Comparison of ENCODE assay signal across 18 cellular contexts in the genomic region with DNA sequence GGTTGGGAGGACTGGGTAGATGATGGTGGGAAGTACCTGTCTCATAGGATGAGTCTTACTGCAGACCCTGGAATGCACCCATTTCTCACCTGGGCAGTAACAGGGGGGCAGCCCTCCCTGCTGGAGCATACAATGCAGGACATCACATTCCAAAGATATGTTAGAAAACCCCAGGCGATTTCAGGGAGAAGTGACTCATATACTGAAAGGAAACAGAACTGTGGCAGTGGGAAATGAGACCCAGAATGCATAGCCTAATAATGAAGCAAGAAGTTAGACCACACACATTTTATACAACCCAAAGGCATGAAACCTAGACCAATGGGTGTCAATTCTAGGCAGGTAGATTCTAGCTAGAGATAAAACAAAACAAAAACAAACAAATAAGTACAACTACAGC.
DNase-seq lines count a peak whose midpoint lies in the region; ATAC-seq, FAIRE-seq and TF ChIP-seq lines count a peak whose summit lies in the region.
"Had no signal": no experiment of that assay in that cellular context is flagged by ENCODE, and none has a peak within 500 bp of the region (broad histone marks: within the 10 kb centered on the region; RNA-seq: fewer than 3 reads in every experiment).

No MANE protein-coding gene starts in this region.

- FAIRE-seq in endothelial cell of umbilical vein (lab: Jason Lieb, UNC): no peak

- peaks cover 4% of the 10 kb centered on the region for H3K27me3 Mint-ChIP-seq in endodermal cell (ENCODE audit: insufficient read depth)
- H3K27me3 Mint-ChIP-seq: activated naive CD4-positive, alpha-beta T cell treated with anti-CD3 and anti-CD28 coated beads, Interleukin-2, amount 10 ng/mL, durations not matched to agents 7 days and 5 days had no signal

- no peak overlapping the region for H3K27ac ChIP-seq in PC-3 (ENCODE audit: low read length)
- no peak overlapping the region for H3K27ac ChIP-seq in endothelial cell of umbilical vein (ENCODE audit: insufficient read depth, low read depth, low read length)
- no peak overlapping the region for H3K27ac ChIP-seq in endodermal cell (ENCODE audit: low read depth, low read length)
- H3K27ac ChIP-seq: right lobe of liver had no signal

- no peaks in the 10 kb centered on the region for H3K9me1 ChIP-seq in endothelial cell of umbilical vein (replicated peaks; ENCODE audit: control insufficient read depth, extremely low read depth, insufficient read depth, low read length)

- CTCF ChIA-PET in PC-3 (lab: Charles Lee) (no interaction called here), endothelial cell of umbilical vein (lab: Charles Lee) (interaction anchor here (1.0 kb wide), 1 partner anchor 12 kb away, joined by 3 read pairs; no protein-coding TSS in a partner anchor)

- no peaks in the 10 kb centered on the region for H3K27me3 ChIP-seq in PC-3 (ENCODE audit: low read length)
- H3K27me3 ChIP-seq in endothelial cell of umbilical vein (ENCODE audit: control insufficient read depth in 2 of 2, insufficient read depth in 2 of 2, low read length in 2 of 2): no peaks in the 10 kb centered on the region
- H3K27me3 ChIP-seq in endodermal cell (ENCODE audit: control insufficient read depth, insufficient read depth, low read length, poor library complexity, severe bottlenecking): no peaks in the 10 kb centered on the region
- H3K27me3 ChIP-seq: right lobe of liver had no signal

- H3K4me1 ChIP-seq in PC-3 (ENCODE audit: insufficient read depth, low read length) (no peaks in the 10 kb centered on the region), endothelial cell of umbilical vein (ENCODE audit: control insufficient read depth, extremely low read depth, insufficient read depth, low read length) (no peaks in the 10 kb centered on the region), endodermal cell (ENCODE audit: control insufficient read depth, insufficient read depth, low read length) (peaks cover 5% of the 10 kb centered on the region)
- H3K4me1 ChIP-seq: right lobe of liver had no signal

- no peak overlapping the region for H3K4me3 ChIP-seq in PC-3 (ENCODE audit: low read length)
- no peak overlapping the region for H3K4me3 ChIP-seq in endothelial cell of umbilical vein (replicated peaks in 1 of 3; ENCODE audit: insufficient read depth in 1 of 3, low read depth in 1 of 3, low read length in 3 of 3)
- no peak overlapping the region for H3K4me3 ChIP-seq in endodermal cell (ENCODE audit: low read length)
- H3K4me3 ChIP-seq: right lobe of liver had no signal

- intact Hi-C loops in PC-3 (cut with micrococcal nuclease): no loop called here
- intact Hi-C loops in endothelial cell of umbilical vein (cut with micrococcal nuclease): no loop called here

- no peaks in the 10 kb centered on the region for H3K9me3 Mint-ChIP-seq in endodermal cell
- H3K9me3 Mint-ChIP-seq: activated naive CD4-positive, alpha-beta T cell treated with anti-CD3 and anti-CD28 coated beads, Interleukin-2, amount 10 ng/mL, durations not matched to agents 7 days and 5 days; CD4-positive, alpha-beta memory T cell; stimulated activated naive CD8-positive, alpha-beta T cell treated with anti-CD3 and anti-CD28 coated beads, Interleukin-15, Interleukin-2, amounts not matched to agents 100 ng/mL and 50 ng/mL, for 24 hours had no signal

- no peak for ATAC-seq in PC-3
- ATAC-seq: right lobe of liver had no signal

- TF ChIP-seq CTCF in PC-3 (conservative IDR thresholded peaks at IDR 0.05; ENCODE audit: low read depth, low read length) (no peak), endothelial cell of umbilical vein (IDR thresholded peaks at IDR 0.05; ENCODE audit: extremely low read depth in 1 of 2, insufficient read depth in 1 of 2, low read depth in 1 of 2, low read length in 2 of 2) (no peak), endodermal cell (conservative IDR thresholded peaks at IDR 0.05) (no peak)

- H4K20me1 ChIP-seq in PC-3 (ENCODE audit: low read length) (no peaks in the 10 kb centered on the region), endothelial cell of umbilical vein (replicated peaks; ENCODE audit: control insufficient read depth, extremely low read depth, insufficient read depth, low read length) (no peaks in the 10 kb centered on the region)

- H3K79me2 ChIP-seq in PC-3 (ENCODE audit: low read length): no peaks in the 10 kb centered on the region
- no peaks in the 10 kb centered on the region for H3K79me2 ChIP-seq in endothelial cell of umbilical vein (ENCODE audit: control insufficient read depth, insufficient read depth, low read length)

- no peaks in the 10 kb centered on the region for H3F3A ChIP-seq in PC-3 (ENCODE audit: low read length, unreplicated experiment)

- H3K27ac Mint-ChIP-seq in endodermal cell: no peak overlapping the region
- H3K27ac Mint-ChIP-seq: activated naive CD4-positive, alpha-beta T cell treated with anti-CD3 and anti-CD28 coated beads, Interleukin-2, amount 10 ng/mL, durations not matched to agents 7 days and 5 days; CD4-positive, alpha-beta memory T cell; naive B cell; stimulated activated naive CD8-positive, alpha-beta T cell treated with anti-CD3 and anti-CD28 coated beads, Interleukin-15, Interleukin-2, amounts not matched to agents 100 ng/mL and 50 ng/mL, for 24 hours had no signal

- TF ChIP-seq POLR2A in endothelial cell of umbilical vein (IDR thresholded peaks at IDR 0.05; ENCODE audit: low read depth, low read length): no peak

- DNase-seq in EL (peak; percentile 85), PC-3 (peak; percentile 54), endothelial cell of umbilical vein (ENCODE audit: low read depth, low spot score) (peak; percentile 4), non-pigmented ciliary epithelial cell (ENCODE audit: low read depth) (peak; percentile 73), NCI-H2029 (lab: John Stamatoyannopoulos, UW) (no peak), NOMO-1 treated with DMSO at 0.1 percent for 48 hours (lab: John Stamatoyannopoulos, UW; ENCODE audit: unreplicated experiment) (no peak), endodermal cell (no peak), NCI-H128 (lab: John Stamatoyannopoulos, UW; ENCODE audit: unreplicated experiment) (no peak)
- DNase-seq: activated naive CD4-positive, alpha-beta T cell treated with anti-CD3 and anti-CD28 coated beads, Interleukin-2, amount 10 ng/mL, durations not matched to agents 7 days and 5 days; CD4-positive, alpha-beta memory T cell; GF-D8; kidney glomerular epithelial cell; naive B cell; NCI-H1436 treated with DMSO at 0.1 percent for 48 hours; NCI-H524 treated with DMSO at 0.1 percent for 48 hours; right lobe of liver; Right ventricle myocardium superior had no signal

- POLR2A ChIA-PET in PC-3 (lab: Charles Lee; ENCODE audit: unreplicated experiment) (no interaction called here), endothelial cell of umbilical vein (lab: Charles Lee) (no interaction called here)

- no peaks in the 10 kb centered on the region for H3K9me2 ChIP-seq in PC-3 (replicated peaks; ENCODE audit: low read length)

- 76% methylated on average over 1 of the region's 1 CpG; no CpG with 5 or more reads in 1 of the 2 experiments for WGBS in endodermal cell (ENCODE audit: insufficient coverage in 1 of 2, insufficient read length in 1 of 2), 2 experiments

- no TSS peak for BruUV-seq in PC-3 (replicated peaks; lab: Mats Ljungman, UMichigan)
- BruUV-seq in endothelial cell of umbilical vein (replicated peaks; lab: Mats Ljungman, UMichigan): no TSS peak

- H3K36me3 ChIP-seq in PC-3 (ENCODE audit: low read depth, low read length) (no peaks in the 10 kb centered on the region), endothelial cell of umbilical vein (ENCODE audit: control insufficient read depth in 2 of 2, extremely low read depth in 1 of 2, insufficient read depth in 2 of 2, low read length in 2 of 2) (no peaks in the 10 kb centered on the region), endodermal cell (ENCODE audit: control insufficient read depth, insufficient read depth, low read length) (no peaks in the 10 kb centered on the region)
- H3K36me3 ChIP-seq: right lobe of liver had no signal

- H3K9ac ChIP-seq in PC-3 (ENCODE audit: low read length) (no peak overlapping the region), endothelial cell of umbilical vein (replicated peaks; ENCODE audit: extremely low read depth, insufficient read depth, low read length) (no peak overlapping the region), endodermal cell (ENCODE audit: extremely low read depth, low read length, poor library complexity, severe bottlenecking) (no peak overlapping the region)

- no peak overlapping the region for H3K4me2 ChIP-seq in PC-3 (ENCODE audit: low read length)
- H3K4me2 ChIP-seq in endothelial cell of umbilical vein (ENCODE audit: insufficient read depth, low read length): no peak overlapping the region

- dilution Hi-C loops in endothelial cell of umbilical vein (cut with MboI; ENCODE audit: extremely low pct_ligation_motif_present, low sequenced_read_pairs): no loop called here

- H3K36me3 Mint-ChIP-seq in endodermal cell (ENCODE audit: low read depth): no peaks in the 10 kb centered on the region
- H3K36me3 Mint-ChIP-seq: activated naive CD4-positive, alpha-beta T cell treated with anti-CD3 and anti-CD28 coated beads, Interleukin-2, amount 10 ng/mL, durations not matched to agents 7 days and 5 days; CD4-positive, alpha-beta memory T cell; naive B cell had no signal

- H3K4me3 Mint-ChIP-seq in endodermal cell: no peak overlapping the region
- H3K4me3 Mint-ChIP-seq: activated naive CD4-positive, alpha-beta T cell treated with anti-CD3 and anti-CD28 coated beads, Interleukin-2, amount 10 ng/mL, durations not matched to agents 7 days and 5 days; CD4-positive, alpha-beta memory T cell; naive B cell; stimulated activated naive CD8-positive, alpha-beta T cell treated with anti-CD3 and anti-CD28 coated beads, Interleukin-15, Interleukin-2, amounts not matched to agents 100 ng/mL and 50 ng/mL, for 24 hours had no signal

- H2AFZ ChIP-seq in PC-3 (ENCODE audit: low read length): no peak overlapping the region
- H2AFZ ChIP-seq in endothelial cell of umbilical vein (ENCODE audit: low read depth, low read length): no peak overlapping the region

- H3K4me1 Mint-ChIP-seq in endodermal cell: peaks cover 21% of the 10 kb centered on the region
- H3K4me1 Mint-ChIP-seq: activated naive CD4-positive, alpha-beta T cell treated with anti-CD3 and anti-CD28 coated beads, Interleukin-2, amount 10 ng/mL, durations not matched to agents 7 days and 5 days; CD4-positive, alpha-beta memory T cell; naive B cell had no signal

- no peaks in the 10 kb centered on the region for H3K9me3 ChIP-seq in PC-3 (ENCODE audit: low read length)
- no peaks in the 10 kb centered on the region for H3K9me3 ChIP-seq in endothelial cell of umbilical vein (replicated peaks; ENCODE audit: control insufficient read depth, insufficient read depth, low read length)
- H3K9me3 ChIP-seq in endodermal cell (ENCODE audit: control insufficient read depth, low read length): no peaks in the 10 kb centered on the region
- H3K9me3 ChIP-seq: right lobe of liver had no signal

TF ChIP-seq in endothelial cell of umbilical vein, 7 proteins besides CTCF, POLR2A, EP300 and RAD21:
- TF ChIP-seq JUN (IDR thresholded peaks at IDR 0.05; ENCODE audit: borderline replicate concordance, insufficient read depth, insufficient read length, low read depth) (no peak), MYC (IDR thresholded peaks at IDR 0.05; ENCODE audit: low read depth, low read length) (no peak), FOS (IDR thresholded peaks at IDR 0.05; ENCODE audit: borderline replicate concordance, insufficient read depth, low read length) (peak; percentile 22)
TF ChIP-seq in endothelial cell of umbilical vein: peak in this region for 1.

Comparison
In these comparisons a context has a peak if more than half of its experiments do, and no peak if none do; other contexts are left out.
1. DNase-seq: peak in EL (single experiment), PC-3 (single experiment), endothelial cell of umbilical vein (single experiment) and non-pigmented ciliary epithelial cell (single experiment); none in NCI-H2029 (single experiment), NOMO-1 treated with DMSO at 0.1 percent for 48 hours (single experiment), endodermal cell (single experiment) and NCI-H128 (single experiment).